24 cellular contexts compared by ENCODE assay signal in the genomic region with DNA sequence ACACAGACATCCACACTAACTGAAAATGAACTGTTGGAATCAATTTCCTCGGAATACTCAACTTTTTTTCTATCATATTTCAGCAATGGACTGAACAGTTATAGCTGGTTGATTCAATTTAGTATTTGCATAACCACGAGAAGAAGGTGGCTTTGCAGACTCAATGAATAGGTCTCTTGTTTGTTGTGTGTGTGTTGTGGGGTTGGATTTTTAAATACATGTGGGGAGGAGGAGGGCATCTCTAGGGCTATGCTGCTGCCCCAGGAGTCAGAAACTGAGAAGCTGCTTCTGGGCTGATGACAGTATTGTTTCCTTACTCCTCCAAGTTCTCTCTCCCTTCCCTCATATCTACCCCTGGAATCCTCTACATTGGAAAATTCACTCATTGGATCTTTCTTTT. TPM values are rescaled to one million over a fixed set of nuclear protein-coding genes. Genes with fewer than 3 reads are reported as not detected.
DNase-seq lines count a peak whose midpoint lies in the region; ATAC-seq and TF ChIP-seq lines count a peak whose summit lies in the region.
"Had no signal": no experiment of that assay in that cellular context is flagged by ENCODE, and none has a peak within 500 bp of the region (broad histone marks: within the 10 kb centered on the region; RNA-seq: fewer than 3 reads in every experiment).

No MANE protein-coding gene starts in this region.

- H3K36me3 ChIP-seq in KMS-11 (ENCODE audit: insufficient read depth) (no peaks in the 10 kb centered on the region), SK-N-MC (ENCODE audit: insufficient read depth, low read length) (no peaks in the 10 kb centered on the region)
- H3K36me3 ChIP-seq: HAP-1, SJCRH30 had no signal

- DNase-seq in COLO829 (ENCODE audit: low spot score) (peak; percentile 84), SK-N-MC (ENCODE audit: low read depth, low spot score) (no peak), neural crest cell (ENCODE audit: low read depth, low spot score) (no peak)
- no peak for DNase-seq in activated naive CD4-positive, alpha-beta T cell (lab: John Stamatoyannopoulos, UW)
- DNase-seq: 8988T, DMS153, DND-41, GM23248, HFFc6, NCI-H1092, NCI-H1417 treated with DMSO at 0.1 percent for 48 hours, NCI-H1694 treated with DMSO at 0.1 percent for 48 hours, NCI-H2081, NCI-H2227 treated with DMSO at 0.1 percent for 48 hours, NCI-H510A, NCI-H748 treated with DMSO at 0.1 percent for 48 hours, PC-3, SJCRH30 had no signal

- H3K9ac ChIP-seq in KMS-11 (no peak overlapping the region), SK-N-MC (ENCODE audit: insufficient read length) (no peak overlapping the region)
- H3K9ac ChIP-seq: GM23248 had no signal

- no peak overlapping the region for H3K27ac Mint-ChIP-seq in neural crest cell (ENCODE audit: unreplicated experiment)
- H3K27ac Mint-ChIP-seq: HFFc6 had no signal

- H3K4me2 ChIP-seq in KMS-11: peak overlapping the region; percentile 27; the same call in 1 of the 2 replicates

- TF ChIP-seq CTCF in KMS-11 (conservative IDR thresholded peaks at IDR 0.05; ENCODE audit: low read depth, low read length) (no peak), neural crest cell (conservative IDR thresholded peaks at IDR 0.05) (no peak)

- H2AFZ ChIP-seq in KMS-11 (ENCODE audit: low read depth): peak overlapping the region; percentile 35; the same call in 1 of the 2 replicates
- H2AFZ ChIP-seq: GM23248 had no signal

- H3K4me1 Mint-ChIP-seq in neural crest cell: peaks cover 62% of the 10 kb centered on the region

- H4K20me1 ChIP-seq in KMS-11 (ENCODE audit: insufficient read depth): no peaks in the 10 kb centered on the region

- no peaks in the 10 kb centered on the region for H3K27me3 ChIP-seq in KMS-11 (ENCODE audit: insufficient read depth, low read depth)
- H3K27me3 ChIP-seq: SJCRH30 had no signal

- H3K36me3 Mint-ChIP-seq in neural crest cell (ENCODE audit: low read depth): peaks cover 4% of the 10 kb centered on the region

- ATAC-seq in activated CD4-positive, CD25-positive, alpha-beta regulatory T cell treated with anti-CD3 and anti-CD28 coated beads, Interleukin-2, amount 50 U/mL, for 24 hours: no peak
- ATAC-seq in GM18867 (IDR thresholded peaks at IDR 0.05; ENCODE audit: unreplicated experiment) (no peak), GM19397 (IDR thresholded peaks at IDR 0.05; ENCODE audit: unreplicated experiment) (no peak)
- ATAC-seq: PC-3, Right ventricle myocardium inferior had no signal

- H3K4me3 ChIP-seq in KMS-11 (IDR thresholded peaks at IDR 0.05; ENCODE audit: insufficient read depth, low read depth, low read length) (no peak overlapping the region), SK-N-MC (peak overlapping the region; percentile 47; the same call in 1 of the 2 replicates)
- H3K4me3 ChIP-seq: GM23248, HAP-1, SJCRH30 had no signal

- peaks cover 100% of the 10 kb centered on the region for H3K27me3 Mint-ChIP-seq in neural crest cell (ENCODE audit: low read depth)

- peak overlapping the region; percentile 33 for H3K4me3 Mint-ChIP-seq in neural crest cell
- H3K4me3 Mint-ChIP-seq: HFFc6 had no signal

- H3K27ac ChIP-seq in KMS-11: peak overlapping the region; percentile 55; the same call in 1 of the 2 replicates
- peak overlapping the region; percentile 84 for H3K27ac ChIP-seq in SK-N-MC
- H3K27ac ChIP-seq: GM23248, SJCRH30 had no signal

- no peaks in the 10 kb centered on the region for H3K9me3 Mint-ChIP-seq in neural crest cell
- H3K9me3 Mint-ChIP-seq: HFFc6 had no signal

- H3K79me2 ChIP-seq in KMS-11 (ENCODE audit: insufficient read depth, low read depth): no peaks in the 10 kb centered on the region

- H3K9me3 ChIP-seq in SK-N-MC (ENCODE audit: low read depth, low read length): no peaks in the 10 kb centered on the region
- H3K9me3 ChIP-seq: HAP-1, SJCRH30 had no signal

- H3K4me1 ChIP-seq in KMS-11 (ENCODE audit: low read depth, poor library complexity, severe bottlenecking): peaks cover 20% of the 10 kb centered on the region
- H3K4me1 ChIP-seq: SJCRH30 had no signal

RNA-seq across cellular contexts. Expression of a gene that starts 28.6 kb away (rescaled TPM):
- total RNA-seq in neural crest cell: 8.2 and 9.6 TPM in 2 replicates
